25 cellular contexts compared by ENCODE assay signal in the genomic region with DNA sequence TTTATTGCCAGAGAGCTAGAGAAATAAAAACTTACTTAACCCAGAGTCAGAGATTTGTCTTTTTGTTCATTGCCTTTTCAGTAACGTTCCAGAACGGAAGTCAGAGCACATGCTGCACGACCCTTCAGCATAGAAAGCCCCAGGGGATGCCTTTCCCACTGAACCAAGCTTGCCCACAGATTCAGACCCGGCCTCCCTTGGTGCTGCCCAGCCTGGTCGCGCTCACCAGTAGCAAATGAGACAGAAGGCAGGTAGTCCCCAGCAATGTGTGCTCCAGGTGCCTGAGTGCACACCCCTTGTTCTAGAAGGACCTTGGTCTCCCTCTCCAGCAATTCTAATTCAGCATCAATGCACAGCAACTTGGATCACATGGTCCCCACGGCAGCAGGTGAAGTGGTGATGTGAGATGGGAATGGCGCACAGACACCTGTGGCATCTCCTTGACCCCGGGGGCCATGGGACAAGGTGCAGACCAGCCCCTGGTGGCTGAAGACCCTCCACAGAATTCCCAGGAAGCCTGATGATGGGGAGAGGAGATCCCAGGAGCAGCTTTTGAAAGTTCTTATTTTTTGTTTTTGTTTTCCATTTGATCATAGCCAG.
DNase-seq lines count a peak whose midpoint lies in the region; ATAC-seq, FAIRE-seq and TF ChIP-seq lines count a peak whose summit lies in the region.
"Had no signal": no experiment of that assay in that cellular context is flagged by ENCODE, and none has a peak within 500 bp of the region (broad histone marks: within the 10 kb centered on the region; RNA-seq: fewer than 3 reads in every experiment).

No MANE protein-coding gene starts in this region.

- H3K79me2 ChIP-seq in H1 (ENCODE audit: control insufficient read depth in 1 of 2, insufficient read depth in 2 of 2, low read length in 2 of 2) (no peaks in the 10 kb centered on the region), osteoblast (ENCODE audit: insufficient read depth, low read length) (no peaks in the 10 kb centered on the region)

- H3K27ac ChIP-seq in BLaER1 (no peak overlapping the region), H1 (ENCODE audit: low read depth, low read length) (no peak overlapping the region), osteoblast (ENCODE audit: low read depth, low read length) (no peak overlapping the region)
- H3K27ac ChIP-seq: 22Rv1, C4-2B, GM23248 had no signal

- no peak overlapping the region for H3K4me3 ChIP-seq in BLaER1
- no peak overlapping the region for H3K4me3 ChIP-seq in H1 (ENCODE audit: extremely low read depth in 1 of 4, insufficient read depth in 2 of 4, low read depth in 3 of 4, low read length in 4 of 4)
- no peak overlapping the region for H3K4me3 ChIP-seq in osteoblast (ENCODE audit: insufficient read depth, low read length)
- H3K4me3 ChIP-seq: GM23248 had no signal

- H2BK5ac ChIP-seq in H1 (ENCODE audit: low read depth, low read length), result peak overlapping the region; percentile 16; the same call in 1 of the 2 replicates

- no peaks in the 10 kb centered on the region for H3K79me1 ChIP-seq in H1 (ENCODE audit: low read depth, low read length)

- H2BK12ac ChIP-seq in H1 (ENCODE audit: low read depth, low read length), result peak overlapping the region; percentile 68; the same call in 1 of the 2 replicates

- TF ChIP-seq POLR2A in H1 (IDR thresholded peaks at IDR 0.05; ENCODE audit: control extremely low read depth in 1 of 2, low read depth in 2 of 2, low read length in 2 of 2) (no peak), GM18505 (IDR thresholded peaks at IDR 0.05; ENCODE audit: borderline replicate concordance, extremely low read depth, insufficient read depth, insufficient read length) (no peak)

- H3K9ac ChIP-seq in BLaER1 (no peak overlapping the region), H1 (replicated peaks in 1 of 4; ENCODE audit: extremely low read depth in 1 of 4, low read depth in 3 of 4, low read length in 3 of 4) (no peak overlapping the region)
- H3K9ac ChIP-seq: GM23248 had no signal

- no peak overlapping the region for H3K23ac ChIP-seq in H1 (ENCODE audit: insufficient read length)

- no peaks in the 10 kb centered on the region for H3K23me2 ChIP-seq in H1 (ENCODE audit: low read depth, low read length)

- H4K5ac ChIP-seq in H1 (ENCODE audit: insufficient read length, low read depth, low read length), result no peak overlapping the region

- H3K4me1 ChIP-seq in BLaER1 (peaks cover 80% of the 10 kb centered on the region), H1 (replicated peaks in 1 of 4; ENCODE audit: control insufficient read depth in 3 of 4, insufficient read depth in 4 of 4, low read length in 3 of 4) (peaks cover 4 to 23% (median 18%) of the 10 kb centered on the region in 4 experiments), osteoblast (ENCODE audit: insufficient read depth, low read length) (no peaks in the 10 kb centered on the region)
- H3K4me1 ChIP-seq: BE2C, Caco-2 had no signal

- H3K4me2 ChIP-seq in BLaER1, result peak overlapping the region; percentile 79
- no peak overlapping the region for H3K4me2 ChIP-seq in H1 (ENCODE audit: insufficient read depth in 1 of 2, low read depth in 2 of 2, low read length in 2 of 2)
- no peak overlapping the region for H3K4me2 ChIP-seq in osteoblast (ENCODE audit: insufficient read depth, low read length)

- no peak overlapping the region for H2BK15ac ChIP-seq in H1 (ENCODE audit: low read length)

- no peaks in the 10 kb centered on the region for H3K36me3 ChIP-seq in BLaER1
- H3K36me3 ChIP-seq in H1 (ENCODE audit: control insufficient read depth in 2 of 4, insufficient read depth in 4 of 4, low read length in 3 of 4), result no peaks in the 10 kb centered on the region
- no peaks in the 10 kb centered on the region for H3K36me3 ChIP-seq in osteoblast (ENCODE audit: insufficient read depth, low read length)
- H3K36me3 ChIP-seq: BE2C had no signal

- ATAC-seq in HG02852 (IDR thresholded peaks at IDR 0.05; ENCODE audit: unreplicated experiment) (no peak), GM18505 (IDR thresholded peaks at IDR 0.05; ENCODE audit: unreplicated experiment) (no peak)
- ATAC-seq: CD8-positive, alpha-beta T cell; HCT116 had no signal

- H3K27me3 ChIP-seq in BLaER1 (no peaks in the 10 kb centered on the region), H1 (replicated peaks in 1 of 4; ENCODE audit: control insufficient read depth in 3 of 4, extremely low read depth in 1 of 4, insufficient read depth in 3 of 4, low read length in 3 of 4) (no peaks in the 10 kb centered on the region), osteoblast (ENCODE audit: insufficient read depth, low read length) (no peaks in the 10 kb centered on the region)
- H3K27me3 ChIP-seq: BE2C had no signal

- no peak overlapping the region for H2AK5ac ChIP-seq in H1 (ENCODE audit: low read depth, low read length)

- no peak for TF ChIP-seq RAD21 in H1 (IDR thresholded peaks at IDR 0.05 in 1 of 2, conservative IDR thresholded peaks at IDR 0.05 in 1 of 2; ENCODE audit: low read depth in 2 of 2, low read length in 2 of 2)

- TF ChIP-seq CTCF in H1 (IDR thresholded peaks at IDR 0.05; ENCODE audit: control extremely low read depth in 1 of 3, insufficient read depth in 1 of 3, low read depth in 1 of 3, low read length in 3 of 3) (no peak), osteoblast (IDR thresholded peaks at IDR 0.05; ENCODE audit: extremely low read depth, low read depth, low read length) (no peak)

- H3K36me3 Mint-ChIP-seq in activated naive CD4-positive, alpha-beta T cell treated with anti-CD3 and anti-CD28 coated beads, Interleukin-2, amount 10 ng/mL, durations not matched to agents 7 days and 5 days, result no peaks in the 10 kb centered on the region
- H3K36me3 Mint-ChIP-seq: CD4-positive, CD25-positive, alpha-beta regulatory T cell; CD8-positive, alpha-beta T cell had no signal

- H3K4me1 Mint-ChIP-seq in activated naive CD4-positive, alpha-beta T cell treated with anti-CD3 and anti-CD28 coated beads, Interleukin-2, amount 10 ng/mL, durations not matched to agents 7 days and 5 days, result no peaks in the 10 kb centered on the region
- H3K4me1 Mint-ChIP-seq: CD4-positive, CD25-positive, alpha-beta regulatory T cell had no signal

- peaks cover 3% of the 10 kb centered on the region for H3K9me3 ChIP-seq in BLaER1
- H3K9me3 ChIP-seq in H1 (ENCODE audit: insufficient read depth in 2 of 2, low read depth in 1 of 2, low read length in 1 of 2), result peaks cover 2 to 3% of the 10 kb centered on the region in 2 experiments; a peak in 3 of 4 replicates
- H3K9me3 ChIP-seq in osteoblast (ENCODE audit: low read depth, low read length), result no peaks in the 10 kb centered on the region
- H3K9me3 ChIP-seq: BE2C, Caco-2 had no signal

- no peak overlapping the region for H3K4ac ChIP-seq in H1 (replicated peaks; ENCODE audit: insufficient read length, low read depth, low read length)

- CTCF ChIA-PET in activated naive CD4-positive, alpha-beta T cell treated with anti-CD3 and anti-CD28 coated beads, Interleukin-2, amount 10 ng/mL, durations not matched to agents 7 days and 5 days (lab: Charles Lee), result interaction anchor here (1.7 kb wide), 1 partner anchor 73 kb away, joined by 3 read pairs; no protein-coding TSS in a partner anchor
- CTCF ChIA-PET in H1 (lab: Charles Lee; ENCODE audit: partially characterized antibody), result interaction anchor here (1.2 to 3.1 kb wide), 4 partner anchors 29 to 297 kb away, joined by 3 to 12 read pairs (median 4); no protein-coding TSS in a partner anchor

- POLR2A ChIA-PET in H1 (lab: Charles Lee; ENCODE audit: partially characterized antibody), result interaction anchor here (1.2 kb wide), 1 partner anchor 11 kb away, joined by 3 read pairs; no protein-coding TSS in a partner anchor

- peak; percentile 16 for DNase-seq in activated naive CD4-positive, alpha-beta T cell treated with anti-CD3 and anti-CD28 coated beads, Interleukin-2, amount 10 ng/mL, durations not matched to agents 7 days and 5 days
- DNase-seq in activated naive CD4-positive, alpha-beta T cell treated with Interleukin-2 at 50 U/mL for 16 hours, result no peak
- DNase-seq in H1 (ENCODE audit: low read depth in 1 of 2, low spot score in 2 of 2) (no peak), osteoblast (ENCODE audit: insufficient read length, low spot score, missing footprints) (peak; percentile 37), NCI-H2227 treated with DMSO at 0.1 percent for 48 hours (lab: John Stamatoyannopoulos, UW) (no peak)
- DNase-seq: AML-193; BE2C; Caco-2; CD4-positive, CD25-positive, alpha-beta regulatory T cell; CD8-positive, alpha-beta T cell; DMS153; DND-41; GM23248; H9; HFFc6 had no signal

- TF ChIP-seq EP300 in H1 (IDR thresholded peaks at IDR 0.05; ENCODE audit: borderline replicate concordance in 1 of 2, low read depth in 2 of 2, low read length in 2 of 2), result no peak

- peaks cover 13% of the 10 kb centered on the region for H3K27me3 Mint-ChIP-seq in activated naive CD4-positive, alpha-beta T cell treated with anti-CD3 and anti-CD28 coated beads, Interleukin-2, amount 10 ng/mL, durations not matched to agents 7 days and 5 days

- H4K8ac ChIP-seq in H1 (ENCODE audit: extremely low read depth, insufficient read depth, low read length), result no peak overlapping the region

- H2AFZ ChIP-seq in H1 (ENCODE audit: low read length) (no peak overlapping the region), osteoblast (ENCODE audit: low read length) (no peak overlapping the region)
- H2AFZ ChIP-seq: GM23248 had no signal

- H2BK20ac ChIP-seq in H1 (ENCODE audit: low read length), result no peak overlapping the region

- no peak overlapping the region for H2BK120ac ChIP-seq in H1 (replicated peaks; ENCODE audit: low read depth, low read length)

- no peak overlapping the region for H4K91ac ChIP-seq in H1 (replicated peaks; ENCODE audit: insufficient read length, low read length)

- H3K4me3 Mint-ChIP-seq in activated naive CD4-positive, alpha-beta T cell treated with anti-CD3 and anti-CD28 coated beads, Interleukin-2, amount 10 ng/mL, durations not matched to agents 7 days and 5 days, result no peak overlapping the region
- H3K4me3 Mint-ChIP-seq: CD4-positive, CD25-positive, alpha-beta regulatory T cell; CD8-positive, alpha-beta T cell; H9; HFFc6 had no signal

- no peaks in the 10 kb centered on the region for H4K20me1 ChIP-seq in BLaER1
- no peaks in the 10 kb centered on the region for H4K20me1 ChIP-seq in H1 (replicated peaks in 1 of 2; ENCODE audit: control insufficient read depth in 1 of 2, insufficient read depth in 2 of 2, low read length in 2 of 2)
- H4K20me1 ChIP-seq in osteoblast (ENCODE audit: insufficient read depth, low read length), result no peaks in the 10 kb centered on the region

- WGBS in H1 (ENCODE audit: extremely low coverage in 1 of 2, insufficient coverage in 1 of 2, insufficient read length in 1 of 2, insufficient replicate concordance in 2 of 2, low coverage in 1 of 2, low lambda C conversion rate in 2 of 2, missing lambda C conversion rate in 1 of 2), 2 experiments, result 90% methylated on average over 9 of the region's 9 CpGs; no CpG with 5 or more reads in 1 of the 2 experiments

- H3K9me3 Mint-ChIP-seq in activated naive CD4-positive, alpha-beta T cell treated with anti-CD3 and anti-CD28 coated beads, Interleukin-2, amount 10 ng/mL, durations not matched to agents 7 days and 5 days, result no peaks in the 10 kb centered on the region
- H3K9me3 Mint-ChIP-seq: CD8-positive, alpha-beta T cell; HFFc6 had no signal

- no peak overlapping the region for H3K14ac ChIP-seq in H1 (ENCODE audit: insufficient read length)

- FAIRE-seq in H1 (lab: Jason Lieb, UNC), result no peak
- FAIRE-seq: A204.1, G401.6, GM12892, GM19239 had no signal

- H3K27ac Mint-ChIP-seq in activated naive CD4-positive, alpha-beta T cell treated with anti-CD3 and anti-CD28 coated beads, Interleukin-2, amount 10 ng/mL, durations not matched to agents 7 days and 5 days, result no peak overlapping the region
- H3K27ac Mint-ChIP-seq: CD4-positive, CD25-positive, alpha-beta regulatory T cell; CD8-positive, alpha-beta T cell; HFFc6 had no signal

- no peak overlapping the region for H3K56ac ChIP-seq in H1 (replicated peaks; ENCODE audit: insufficient read length, low read depth, low read length)

- no peak overlapping the region; the same call in 1 of the 2 replicates for H3K18ac ChIP-seq in H1 (ENCODE audit: extremely low read depth, low read length)

Comparison
In these comparisons a context has a peak if more than half of its experiments do, and no peak if none do; other contexts are left out.
1. DNase-seq: peak in activated naive CD4-positive, alpha-beta T cell treated with anti-CD3 and anti-CD28 coated beads, Interleukin-2, amount 10 ng/mL, durations not matched to agents 7 days and 5 days (single experiment) and osteoblast (single experiment); none in activated naive CD4-positive, alpha-beta T cell treated with Interleukin-2 at 50 U/mL for 16 hours (single experiment), H1 (0 of 2) and NCI-H2227 treated with DMSO at 0.1 percent for 48 hours (single experiment).